ENCODE assay signal across 8 cellular contexts in the genomic region with DNA sequence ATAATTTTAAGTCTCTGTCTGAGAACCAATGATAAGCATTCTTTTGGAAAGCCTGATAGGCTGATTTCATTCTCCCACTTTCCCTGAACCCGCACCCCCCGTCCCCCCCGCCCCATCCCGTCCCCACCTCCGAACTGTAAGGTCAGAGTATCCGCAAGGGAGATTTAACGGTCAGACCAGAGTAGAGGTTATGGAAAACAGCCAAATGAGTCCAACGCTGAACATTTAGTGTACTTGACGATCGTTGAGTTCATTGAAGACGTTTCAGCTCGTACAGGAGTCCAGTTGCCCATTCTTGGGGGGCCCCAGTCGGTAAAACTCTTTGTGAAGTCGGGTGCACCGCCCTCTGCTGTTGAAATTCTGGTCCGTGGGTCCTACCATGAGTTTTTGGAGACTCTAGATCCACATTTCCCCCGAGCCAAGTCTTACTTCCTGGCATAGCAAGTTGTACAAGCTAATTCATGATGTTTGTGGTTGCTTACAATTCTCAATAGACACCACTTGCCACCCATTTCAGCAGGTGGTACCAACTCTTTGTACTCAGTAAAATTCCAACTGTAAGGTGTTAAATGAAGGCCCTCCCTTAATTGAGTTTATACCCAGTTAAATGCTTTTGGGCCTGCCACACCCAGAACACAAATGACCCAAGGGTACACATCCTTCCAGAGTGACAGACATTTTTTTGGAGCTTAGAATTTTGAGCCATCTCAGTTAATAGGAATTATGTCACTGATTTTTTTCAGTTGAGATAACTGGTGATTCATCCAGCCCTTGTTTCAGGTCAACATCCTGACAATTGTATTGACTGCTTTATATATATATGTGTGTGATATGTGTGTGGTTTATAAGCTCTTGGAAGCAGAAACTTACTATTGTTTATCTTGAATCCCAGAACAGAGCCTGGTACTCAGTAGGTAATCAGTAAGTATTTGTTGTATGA. TPM values are rescaled to one million over a fixed set of nuclear protein-coding genes. Genes with fewer than 3 reads are reported as not detected.
DNase-seq lines count a peak whose midpoint lies in the region; ATAC-seq, FAIRE-seq and TF ChIP-seq lines count a peak whose summit lies in the region.

No MANE protein-coding gene starts in this region.

- H3K4me2 ChIP-seq in HepG2 (ENCODE audit: low read depth, low read length): peak overlapping the region; percentile 73

- H3K4me1 Mint-ChIP-seq in activated CD4-positive, alpha-beta T cell treated with anti-CD3 and anti-CD28 coated beads for 36 hours: peaks cover 26% of the 10 kb centered on the region
- H3K4me1 Mint-ChIP-seq in dendritic cell treated with granulocyte-macrophage colony-stimulating factor and Interleukin-4, amounts not matched to agents 40 ng/mL and 50 ng/mL, for 4 days (ENCODE audit: low read depth): peaks cover 21% of the 10 kb centered on the region

- H3K36me3 ChIP-seq in HepG2 (replicated peaks in 1 of 2; ENCODE audit: control insufficient read depth in 1 of 2, insufficient read depth in 2 of 2, low read length in 2 of 2): peaks cover 0 to 16% of the 10 kb centered on the region in 2 experiments; a peak in 2 of 5 replicates

- peak; percentile 8 for ATAC-seq in activated CD4-positive, alpha-beta T cell treated with anti-CD3 and anti-CD28 coated beads for 36 hours
- ATAC-seq in HepG2: no peak
- ATAC-seq in HG02759 (IDR thresholded peaks at IDR 0.05; ENCODE audit: unreplicated experiment): no peak

- peak overlapping the region; percentile 32 for H2AFZ ChIP-seq in HepG2 (ENCODE audit: low read length)

- peak overlapping the region; percentile 90 for H3K27ac ChIP-seq in HepG2 (ENCODE audit: extremely low read length, insufficient read depth, low read length)

- peaks cover 5% of the 10 kb centered on the region for H4K20me1 ChIP-seq in HepG2 (ENCODE audit: insufficient read depth, low read length)

- 1% methylated on average over 17 of the region's 17 CpGs for WGBS in HepG2 (ENCODE audit: low lambda C conversion rate)

- peak overlapping the region; percentile 94 for H3K9ac ChIP-seq in HepG2 (ENCODE audit: insufficient read depth, low read depth, low read length)

- in situ Hi-C loops in HepG2 (cut with HindIII; ENCODE audit: extremely low pct_ligation_motif_present, low pct_unique_long_range_greater_than_20kb): loop anchor here (5.0 kb wide), 2 partner anchors 50 to 205 kb away; no protein-coding TSS in a partner anchor

- peak overlapping the region; percentile 90 to 100 (median 99) for H3K4me3 ChIP-seq in HepG2 (replicated peaks in 1 of 3; ENCODE audit: insufficient read depth in 1 of 3, low read depth in 2 of 3, low read length in 3 of 3)

- H3K4me1 ChIP-seq in HepG2 (ENCODE audit: insufficient read depth, low read length): peaks cover 28% of the 10 kb centered on the region

- H3K79me2 ChIP-seq in HepG2 (ENCODE audit: insufficient read depth, low read length): peaks cover 48% of the 10 kb centered on the region

- TF ChIP-seq EP300 in HepG2 (IDR thresholded peaks at IDR 0.05; ENCODE audit: low read depth in 2 of 2, low read length in 2 of 2) (no peak), HepG2 (CRISPR knock-in tag; IDR thresholded peaks at IDR 0.05; ENCODE audit: borderline replicate concordance) (no peak)

- H3K9me3 Mint-ChIP-seq in activated CD4-positive, alpha-beta T cell treated with anti-CD3 and anti-CD28 coated beads for 36 hours (ENCODE audit: low read depth): no peaks in the 10 kb centered on the region
- H3K9me3 Mint-ChIP-seq in dendritic cell treated with granulocyte-macrophage colony-stimulating factor and Interleukin-4, amounts not matched to agents 40 ng/mL and 50 ng/mL, for 4 days: no peaks in the 10 kb centered on the region

- TF ChIP-seq POLR2A in HepG2 (IDR thresholded peaks at IDR 0.05; ENCODE audit: insufficient read depth in 1 of 2, low read depth in 2 of 2, low read length in 2 of 2): no peak

- CTCF ChIA-PET in activated CD4-positive, alpha-beta T cell treated with anti-CD3 and anti-CD28 coated beads for 36 hours (lab: Charles Lee): interaction anchor here (0.6 to 2.6 kb wide), 6 partner anchors 8 to 269 kb away, joined by 3 to 18 read pairs (median 4); no protein-coding TSS in a partner anchor
- CTCF ChIA-PET in HepG2 (lab: Yijun Ruan, JAX; ENCODE audit: low intra/inter-chr PET ratio, low total read pairs): interaction anchor here (1.2 kb wide), 1 partner anchor 204 kb away, joined by 8 read pairs; no protein-coding TSS in a partner anchor

- no peaks in the 10 kb centered on the region for H3K9me3 ChIP-seq in HepG2 (ENCODE audit: low read length)

- peaks cover 15% of the 10 kb centered on the region for H3K36me3 Mint-ChIP-seq in activated CD4-positive, alpha-beta T cell treated with anti-CD3 and anti-CD28 coated beads for 36 hours (ENCODE audit: low read depth)
- peaks cover 35% of the 10 kb centered on the region for H3K36me3 Mint-ChIP-seq in dendritic cell treated with granulocyte-macrophage colony-stimulating factor and Interleukin-4, amounts not matched to agents 40 ng/mL and 50 ng/mL, for 4 days (ENCODE audit: low read depth)

- H3K27ac Mint-ChIP-seq in activated CD4-positive, alpha-beta T cell treated with anti-CD3 and anti-CD28 coated beads for 36 hours: peak overlapping the region; percentile 70
- peak overlapping the region; percentile 92 for H3K27ac Mint-ChIP-seq in dendritic cell treated with granulocyte-macrophage colony-stimulating factor and Interleukin-4, amounts not matched to agents 40 ng/mL and 50 ng/mL, for 4 days

- H3K4me3 Mint-ChIP-seq in activated CD4-positive, alpha-beta T cell treated with anti-CD3 and anti-CD28 coated beads for 36 hours: peak overlapping the region; percentile 75
- peak overlapping the region; percentile 88 for H3K4me3 Mint-ChIP-seq in dendritic cell treated with granulocyte-macrophage colony-stimulating factor and Interleukin-4, amounts not matched to agents 40 ng/mL and 50 ng/mL, for 4 days

- POLR2A ChIA-PET in activated CD4-positive, alpha-beta T cell treated with anti-CD3 and anti-CD28 coated beads for 36 hours (lab: Charles Lee): interaction anchor here (0.5 to 1.6 kb wide), 2 partner anchors 81 to 282 kb away, joined by 3 to 4 read pairs; partner anchors contain the start of gene IDE
- POLR2A ChIA-PET in HepG2 (lab: Yijun Ruan, JAX): interaction anchor here (1.4 to 4.3 kb wide), 3 partner anchors 23 to 190 kb away, joined by 3 to 47 read pairs (median 4); no protein-coding TSS in a partner anchor

- peak; percentile 7 to 37 for DNase-seq in NCI-H2081 (lab: John Stamatoyannopoulos, UW)
- DNase-seq in NCI-H2081 treated with DMSO at 0.1 percent for 48 hours (lab: John Stamatoyannopoulos, UW): no peak
- DNase-seq in MV-4-11 (lab: John Stamatoyannopoulos, UW): peak; percentile 69
- peak; percentile 75 for DNase-seq in activated CD4-positive, alpha-beta T cell treated with anti-CD3 and anti-CD28 coated beads for 36 hours
- peak; percentile 28 for DNase-seq in HepG2 (ENCODE audit: low spot score)
- DNase-seq in stimulated activated CD4-positive, alpha-beta T cell treated with anti-CD3 and anti-CD28 coated beads, Interleukin-4, amount 100 ng/mL, for 1 hour: peak; percentile 41

- H3K27me3 Mint-ChIP-seq in activated CD4-positive, alpha-beta T cell treated with anti-CD3 and anti-CD28 coated beads for 36 hours: no peaks in the 10 kb centered on the region
- H3K27me3 Mint-ChIP-seq in dendritic cell treated with granulocyte-macrophage colony-stimulating factor and Interleukin-4, amounts not matched to agents 40 ng/mL and 50 ng/mL, for 4 days: no peaks in the 10 kb centered on the region

- intact Hi-C loops in activated CD4-positive, alpha-beta T cell treated with anti-CD3 and anti-CD28 coated beads for 36 hours (cut with DNase I, micrococcal nuclease): loop anchor here (1.0 to 5.0 kb wide), 10 partner anchors 51 to 556 kb away; partner anchors contain the start of genes BTAF1 (in 1 of the 2), EXOC6 (in 1 of the 2), IDE (in 1 of the 2) and TNKS2 (in 1 of the 2)
- intact Hi-C loops in dendritic cell treated with granulocyte-macrophage colony-stimulating factor and Interleukin-4, amounts not matched to agents 40 ng/mL and 50 ng/mL, for 4 days (cut with micrococcal nuclease): loop anchor here (1.0 to 10.0 kb wide), 5 partner anchors 24 to 300 kb away; partner anchors contain the start of gene KIF11
- intact Hi-C loops in HepG2 (cut with micrococcal nuclease; ENCODE audit: unreplicated experiment): loop anchor here (1.0 to 5.0 kb wide), 5 partner anchors 52 to 205 kb away; no protein-coding TSS in a partner anchor

- no peaks in the 10 kb centered on the region; a peak in 2 of 5 replicates for H3K27me3 ChIP-seq in HepG2 (ENCODE audit: control insufficient read depth in 1 of 2, insufficient read depth in 2 of 2, low read length in 2 of 2)

- TF ChIP-seq CTCF in HepG2 (CRISPR knock-in tag; IDR thresholded peaks at IDR 0.05): peak; percentile 60

- peak; percentile 77 for FAIRE-seq in HepG2 (lab: Jason Lieb, UNC)

- BruUV-seq in HepG2 (replicated peaks; lab: Mats Ljungman, UMichigan): TSS peak; percentile 53

- no peak for TF ChIP-seq RAD21 in HepG2 (CRISPR knock-in tag; IDR thresholded peaks at IDR 0.05)

RNA-seq across cellular contexts. Expression of gene MARCHF5, which starts 1.2 kb away (rescaled TPM):
- total RNA-seq in activated CD4-positive, alpha-beta T cell treated with anti-CD3 and anti-CD28 coated beads for 36 hours: 10 to 100 TPM; 11.7 to 25.9 TPM
- total RNA-seq in HepG2 (2016; rRNA removed; fragmentation: Illumina TruSeq; extraction: Trizol): 21.0 and 34.7 TPM in 2 replicates
- total RNA-seq in HepG2 (2016; cell fraction: cytosol; rRNA removed; fragmentation: Illumina TruSeq; extraction: Trizol; ENCODE audit: low read depth): 3.3 TPM in 2 replicates
- 19.7 and 32.2 TPM in 2 replicates for total RNA-seq in HepG2 (2016; cell fraction: insoluble cytoplasmic fraction; rRNA removed; fragmentation: Illumina TruSeq; extraction: Trizol)
- 9.9 and 11.9 TPM in 2 replicates for total RNA-seq in HepG2 (2016; cell fraction: membrane; rRNA removed; fragmentation: Illumina TruSeq; extraction: Trizol)
- 16.5 and 17.8 TPM in 2 replicates for total RNA-seq in HepG2 (2016; cell fraction: nucleus; rRNA removed; fragmentation: Illumina TruSeq; extraction: Trizol)
- polyA plus RNA-seq in HepG2 (2011; rRNA removed): 18.6 and 19.4 TPM in 2 replicates
- polyA plus RNA-seq in HepG2 (2011; cell fraction: cytosol; rRNA removed): 10.8 and 16.2 TPM in 2 replicates
- 23.2 and 32.1 TPM in 2 replicates for polyA plus RNA-seq in HepG2 (2011; cell fraction: nucleus; rRNA removed)
- 44.4 and 46.6 TPM in 2 replicates for polyA plus RNA-seq in HepG2 (2012)
- 4.4 and 4.6 TPM in 2 replicates for polyA plus RNA-seq in HepG2 (2016; cell fraction: cytosol; fragmentation: Illumina TruSeq; extraction: Trizol; ENCODE audit: low read depth)
- polyA plus RNA-seq in HepG2 (2016; cell fraction: insoluble cytoplasmic fraction; fragmentation: Illumina TruSeq; extraction: Trizol; ENCODE audit: low read depth): 37.6 and 41.9 TPM in 2 replicates
- 8.6 and 11.3 TPM in 2 replicates for polyA plus RNA-seq in HepG2 (2016; cell fraction: membrane; fragmentation: Illumina TruSeq; extraction: Trizol; ENCODE audit: low read depth)
- polyA plus RNA-seq in HepG2 (2016; cell fraction: nucleus; fragmentation: Illumina TruSeq; extraction: Trizol; ENCODE audit: insufficient read depth, low read depth): 27.4 and 27.8 TPM in 2 replicates
- polyA minus RNA-seq in HepG2 (2011; rRNA and poly(A)+ RNA removed; ENCODE audit: low replicate concordance): 4.2 and 9.1 TPM in 2 replicates
- 8.9 and 10.0 TPM in 2 replicates for polyA minus RNA-seq in HepG2 (2011; cell fraction: cytosol; rRNA and poly(A)+ RNA removed)
- polyA minus RNA-seq in HepG2 (2011; cell fraction: nucleus; rRNA and poly(A)+ RNA removed): 23.0 and 32.8 TPM in 2 replicates

RNA-seq across cellular contexts. Expression of gene CPEB3, which starts 1.3 kb away (rescaled TPM):
- total RNA-seq in activated CD4-positive, alpha-beta T cell treated with anti-CD3 and anti-CD28 coated beads for 36 hours: 1 to 10 TPM; 1.4 to 1.8 TPM
- 0.66 and 0.88 TPM in 2 replicates for total RNA-seq in HepG2 (2016; rRNA removed; fragmentation: Illumina TruSeq; extraction: Trizol)
- 0.30 and 0.35 TPM in 2 replicates for total RNA-seq in HepG2 (2016; cell fraction: cytosol; rRNA removed; fragmentation: Illumina TruSeq; extraction: Trizol; ENCODE audit: low read depth)
- 0.48 and 0.65 TPM in 2 replicates for total RNA-seq in HepG2 (2016; cell fraction: insoluble cytoplasmic fraction; rRNA removed; fragmentation: Illumina TruSeq; extraction: Trizol)
- 0.28 and 0.31 TPM in 2 replicates for total RNA-seq in HepG2 (2016; cell fraction: membrane; rRNA removed; fragmentation: Illumina TruSeq; extraction: Trizol)
- 1.1 TPM in 2 replicates for total RNA-seq in HepG2 (2016; cell fraction: nucleus; rRNA removed; fragmentation: Illumina TruSeq; extraction: Trizol)
- polyA plus RNA-seq in HepG2 (2011; rRNA removed): 0.67 and 0.70 TPM in 2 replicates
- polyA plus RNA-seq in HepG2 (2011; cell fraction: cytosol; rRNA removed): 0.31 and 0.51 TPM in 2 replicates
- 2.0 and 2.3 TPM in 2 replicates for polyA plus RNA-seq in HepG2 (2011; cell fraction: nucleus; rRNA removed)
- 1.3 and 1.8 TPM in 2 replicates for polyA plus RNA-seq in HepG2 (2012)
- 0.01 TPM in 1 of 2 replicates, not detected in the other for polyA plus RNA-seq in HepG2 (2016; cell fraction: cytosol; fragmentation: Illumina TruSeq; extraction: Trizol; ENCODE audit: low read depth)
- 0.78 and 0.79 TPM in 2 replicates for polyA plus RNA-seq in HepG2 (2016; cell fraction: insoluble cytoplasmic fraction; fragmentation: Illumina TruSeq; extraction: Trizol; ENCODE audit: low read depth)
- 0.10 and 0.11 TPM in 2 replicates for polyA plus RNA-seq in HepG2 (2016; cell fraction: membrane; fragmentation: Illumina TruSeq; extraction: Trizol; ENCODE audit: low read depth)
- polyA plus RNA-seq in HepG2 (2016; cell fraction: nucleus; fragmentation: Illumina TruSeq; extraction: Trizol; ENCODE audit: insufficient read depth, low read depth): 1.2 and 1.6 TPM in 2 replicates
- 2.5 and 2.8 TPM in 2 replicates for polyA minus RNA-seq in HepG2 (2011; rRNA and poly(A)+ RNA removed; ENCODE audit: low replicate concordance)
- polyA minus RNA-seq in HepG2 (2011; cell fraction: cytosol; rRNA and poly(A)+ RNA removed): 1.3 and 1.8 TPM in 2 replicates
- 4.7 and 4.8 TPM in 2 replicates for polyA minus RNA-seq in HepG2 (2011; cell fraction: nucleus; rRNA and poly(A)+ RNA removed)
